8 cellular contexts compared by ENCODE assay signal in the genomic region with DNA sequence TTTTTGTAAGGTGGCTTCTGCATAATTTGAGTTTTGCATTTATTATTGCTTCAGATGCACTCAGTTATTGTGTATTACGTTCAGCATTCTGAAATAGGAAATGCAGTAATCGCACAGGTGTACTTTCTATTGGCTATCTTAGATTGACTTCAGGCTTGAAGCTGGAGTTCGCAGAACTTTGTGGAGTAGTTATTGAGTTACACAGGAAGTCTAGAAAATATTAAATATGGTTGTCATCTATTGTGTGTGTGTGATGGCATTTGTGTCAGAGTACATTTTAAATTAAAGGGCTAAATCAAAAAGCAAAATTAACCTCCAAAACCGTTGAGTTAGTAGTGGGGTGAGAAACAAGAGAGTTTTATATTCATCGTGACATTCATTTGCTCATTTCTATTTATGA. TPM values are rescaled to one million over a fixed set of nuclear protein-coding genes. Genes with fewer than 3 reads are reported as not detected.
DNase-seq lines count a peak whose midpoint lies in the region; ATAC-seq and TF ChIP-seq lines count a peak whose summit lies in the region.

No MANE protein-coding gene starts in this region.

- peaks cover 9% of the 10 kb centered on the region for H3K9me3 Mint-ChIP-seq in activated CD4-positive, alpha-beta T cell treated with anti-CD3 and anti-CD28 coated beads, Interleukin-2, amount 10 ng/mL, durations not matched to agents 7 days and 5 days
- H3K9me3 Mint-ChIP-seq in T-cell: no peaks in the 10 kb centered on the region

- H3K4me3 ChIP-seq in fibroblast of the aortic adventitia (ENCODE audit: low read depth, low read length): peak overlapping the region; percentile 91
- H3K4me3 ChIP-seq in spleen: peak overlapping the region in 5 of 8 donors; percentile 13 to 89 (median 73)

- ATAC-seq in T-cell (replicated peaks in 1 of 4): no peak
- no peak for ATAC-seq in HG02759 (IDR thresholded peaks at IDR 0.05; ENCODE audit: unreplicated experiment)
- no peak for ATAC-seq in GM19467 (IDR thresholded peaks at IDR 0.05; ENCODE audit: unreplicated experiment)

- CTCF ChIA-PET in activated CD4-positive, alpha-beta T cell treated with anti-CD3 and anti-CD28 coated beads, Interleukin-2, amount 10 ng/mL, durations not matched to agents 7 days and 5 days (lab: Charles Lee): interaction anchor here (0.8 kb wide), 1 partner anchor 9 kb away, joined by 3 read pairs; no protein-coding TSS in a partner anchor
- CTCF ChIA-PET in T-cell (lab: Charles Lee): interaction anchor here in 1 of 2 donors (10.0 kb wide), 1 partner anchor 12 kb away, joined by 109 read pairs; no protein-coding TSS in a partner anchor

- H3K4me3 Mint-ChIP-seq in activated CD4-positive, alpha-beta T cell treated with anti-CD3 and anti-CD28 coated beads, Interleukin-2, amount 10 ng/mL, durations not matched to agents 7 days and 5 days: peak overlapping the region; percentile 100
- H3K4me3 Mint-ChIP-seq in T-cell: peak overlapping the region; percentile 78 to 85 (median 78)

- 10 to 16% (median 13%) methylated on average over 5 of the region's 5 CpGs for WGBS in spleen, 5 donors

- POLR2A ChIA-PET in activated CD4-positive, alpha-beta T cell treated with anti-CD3 and anti-CD28 coated beads, Interleukin-2, amount 10 ng/mL, durations not matched to agents 7 days and 5 days (lab: Charles Lee): interaction anchor here (1.0 kb wide), 1 partner anchor 186 kb away, joined by 3 read pairs; no protein-coding TSS in a partner anchor
- POLR2A ChIA-PET in T-cell (lab: Charles Lee): no interaction called here

- no peaks in the 10 kb centered on the region for H3K27me3 ChIP-seq in spleen (replicated peaks in 1 of 7)

- intact Hi-C loops in spleen (cut with DNase I; ENCODE audit: low total_unique reads): loop anchor here (10.0 kb wide), 1 partner anchor 253 kb away; no protein-coding TSS in a partner anchor

- peaks cover 28% of the 10 kb centered on the region for H3K4me1 Mint-ChIP-seq in activated CD4-positive, alpha-beta T cell treated with anti-CD3 and anti-CD28 coated beads, Interleukin-2, amount 10 ng/mL, durations not matched to agents 7 days and 5 days
- peaks cover 49 to 55% (median 51%) of the 10 kb centered on the region in 3 donors for H3K4me1 Mint-ChIP-seq in T-cell

- H3K36me3 ChIP-seq in spleen: peaks cover 0 to 7% (median 3%) of the 10 kb centered on the region in 6 donors

- peak; percentile 40 for DNase-seq in activated CD4-positive, alpha-beta T cell treated with anti-CD3 and anti-CD28 coated beads, Interleukin-2, amount 10 ng/mL, durations not matched to agents 7 days and 5 days
- DNase-seq in activated CD4-positive, alpha-beta T cell treated with anti-CD3 and anti-CD28 coated beads, Interleukin-2, amount 50 U/mL, for 1 hour: no peak
- DNase-seq in T-cell (peak in 7 of 34 experiments; percentile 8 to 26 (median 17)), fibroblast of the aortic adventitia (ENCODE audit: low read depth) (peak; percentile 25), spleen (no peak), NK-92 (lab: John Stamatoyannopoulos, UW; ENCODE audit: unreplicated experiment) (no peak)

- H3K4me1 ChIP-seq in spleen: peaks cover 27 to 67% (median 49%) of the 10 kb centered on the region in 6 donors

- no peak for TF ChIP-seq CTCF in fibroblast of the aortic adventitia (IDR thresholded peaks at IDR 0.05; ENCODE audit: insufficient read depth, low read length)
- TF ChIP-seq CTCF in spleen (IDR thresholded peaks at IDR 0.05 in 8 of 11, conservative IDR thresholded peaks at IDR 0.05 in 3 of 11): no peak

- H3K27me3 Mint-ChIP-seq in activated CD4-positive, alpha-beta T cell treated with anti-CD3 and anti-CD28 coated beads, Interleukin-2, amount 10 ng/mL, durations not matched to agents 7 days and 5 days: no peaks in the 10 kb centered on the region
- no peaks in the 10 kb centered on the region for H3K27me3 Mint-ChIP-seq in T-cell

- H3K27ac ChIP-seq in spleen: peak overlapping the region; percentile 92 to 100 (median 99)

- H3K27ac Mint-ChIP-seq in activated CD4-positive, alpha-beta T cell treated with anti-CD3 and anti-CD28 coated beads, Interleukin-2, amount 10 ng/mL, durations not matched to agents 7 days and 5 days: peak overlapping the region; percentile 87
- H3K27ac Mint-ChIP-seq in T-cell: peak overlapping the region; percentile 92 to 94

- TF ChIP-seq POLR2A in spleen (IDR thresholded peaks at IDR 0.05): no peak

- peaks cover 48% of the 10 kb centered on the region for H3K36me3 Mint-ChIP-seq in activated CD4-positive, alpha-beta T cell treated with anti-CD3 and anti-CD28 coated beads, Interleukin-2, amount 10 ng/mL, durations not matched to agents 7 days and 5 days (ENCODE audit: low read depth)
- peaks cover 12% of the 10 kb centered on the region for H3K36me3 Mint-ChIP-seq in T-cell

- H3K9me3 ChIP-seq in spleen: peaks cover 0 to 5% (median 2%) of the 10 kb centered on the region in 8 donors

RNA-seq across cellular contexts. Expression of a gene that starts 2.7 kb away (rescaled TPM):
- 10 to 100 TPM; 46.9 to 48.8 TPM for total RNA-seq in activated CD4-positive, alpha-beta T cell treated with anti-CD3 and anti-CD28 coated beads, Interleukin-2, amount 10 ng/mL, durations not matched to agents 7 days and 5 days
- total RNA-seq in T-cell (10 to 100 TPM; 40.2 to 67.6 (median 43.7) TPM), fibroblast of the aortic adventitia (ENCODE audit: low replicate concordance) (17.5 and 25.0 TPM in 2 replicates), spleen (10 to 100 TPM; 31.7 to 59.6 (median 44.2) TPM)
- 1 to 10 TPM; 5.7 to 7.6 (median 6.1) TPM for polyA plus RNA-seq in spleen

Comparison
In these comparisons a context has a peak if more than half of its experiments do, and no peak if none do; other contexts are left out.
1. DNase-seq: peak in activated CD4-positive, alpha-beta T cell treated with anti-CD3 and anti-CD28 coated beads, Interleukin-2, amount 10 ng/mL, durations not matched to agents 7 days and 5 days (single experiment) and fibroblast of the aortic adventitia (single experiment); none in activated CD4-positive, alpha-beta T cell treated with anti-CD3 and anti-CD28 coated beads, Interleukin-2, amount 50 U/mL, for 1 hour (single experiment), spleen (single experiment) and NK-92 (single experiment).